14 cellular contexts compared by ENCODE assay signal in the genomic region with DNA sequence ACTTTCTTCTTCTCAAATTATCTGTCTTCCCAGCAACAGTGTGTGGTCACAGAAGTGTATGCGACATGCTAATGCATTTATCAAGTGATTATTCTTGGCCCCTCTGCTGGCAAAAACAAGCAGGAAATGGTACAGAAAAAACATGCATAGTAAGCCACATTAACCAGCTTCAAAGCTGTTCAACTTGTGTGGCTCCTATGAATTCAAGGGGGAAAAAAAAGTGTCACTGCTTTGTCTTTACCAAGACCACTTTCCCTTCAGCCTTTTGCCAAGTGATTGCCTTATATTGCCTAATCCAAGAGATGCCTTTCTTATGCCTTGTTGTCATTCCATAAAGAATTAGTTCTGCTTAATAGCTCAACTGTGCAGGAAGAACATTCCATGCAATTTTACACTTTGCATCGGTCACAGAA. TPM values are rescaled to one million over a fixed set of nuclear protein-coding genes. Genes with fewer than 3 reads are reported as not detected.
A peak's percentile ranks its signal among the peaks of the same experiment; 100 is the strongest.
DNase-seq lines count a peak whose midpoint lies in the region; ATAC-seq and TF ChIP-seq lines count a peak whose summit lies in the region.
"Had no signal": no experiment of that assay in that cellular context is flagged by ENCODE, and none has a peak within 500 bp of the region (broad histone marks: within the 10 kb centered on the region; RNA-seq: fewer than 3 reads in every experiment).

No MANE protein-coding gene starts in this region.

- H3K27ac Mint-ChIP-seq in endothelial cell (ENCODE audit: unreplicated experiment): no peak overlapping the region
- H3K27ac Mint-ChIP-seq: WTC11 had no signal

- 79% methylated on average over 2 of the region's 2 CpGs for WGBS in SK-N-SH (ENCODE audit: low lambda C conversion rate)

- DNase-seq in SK-N-SH (no peak), amniotic epithelial cell (ENCODE audit: low read depth) (peak; percentile 23), foreskin fibroblast (peak; percentile 16 to 64), NCI-H446 treated with DMSO at 0.1 percent for 48 hours (lab: John Stamatoyannopoulos, UW) (no peak), endothelial cell (ENCODE audit: low spot score) (no peak)
- no peak for DNase-seq in stimulated activated CD4-positive, alpha-beta T cell treated with anti-CD3 and anti-CD28 coated beads, Interleukin-2, amount 100 ng/mL, for 24 hours
- DNase-seq: NCI-H1092, small intestine, substantia nigra, SW 1271 had no signal

- no peaks in the 10 kb centered on the region for H3K9me3 ChIP-seq in SK-N-SH

- H3K36me3 ChIP-seq in SK-N-SH (replicated peaks in 1 of 2; ENCODE audit: control insufficient read depth in 1 of 2, insufficient read depth in 2 of 2, low read length in 1 of 2): no peaks in the 10 kb centered on the region

- peaks cover 2% of the 10 kb centered on the region for H3K27me3 Mint-ChIP-seq in endothelial cell (ENCODE audit: unreplicated experiment)

- no peak for TF ChIP-seq EP300 in SK-N-SH (IDR thresholded peaks at IDR 0.05; ENCODE audit: borderline replicate concordance in 1 of 2, low read depth in 1 of 2, low read length in 1 of 2)

- ATAC-seq in SK-N-SH treated with all-trans-retinoic acid at 6 μM for 48 hours (peak; percentile 48; the same call in 1 of the 3 replicates), HG03571 (IDR thresholded peaks at IDR 0.05; ENCODE audit: unreplicated experiment) (no peak)
- ATAC-seq: WTC11 had no signal

- H3K27me3 ChIP-seq in SK-N-SH (ENCODE audit: insufficient read depth): no peaks in the 10 kb centered on the region

- CTCF ChIA-PET in SK-N-SH (lab: Yijun Ruan, JAX): interaction anchor here (0.8 to 1.6 kb wide), 3 partner anchors 10 to 35 kb away, joined by 3 read pairs; no protein-coding TSS in a partner anchor

- H3K79me2 ChIP-seq in SK-N-SH (ENCODE audit: insufficient read depth): no peaks in the 10 kb centered on the region; the same call in 1 of the 2 replicates

- no peak overlapping the region for H3K4me3 ChIP-seq in SK-N-SH (ENCODE audit: low read depth in 2 of 2, low read length in 1 of 2)
- H3K4me3 ChIP-seq in foreskin fibroblast (ENCODE audit: low read depth in 1 of 2, low read length in 2 of 2): no peak overlapping the region

- peaks cover 0 to 8% of the 10 kb centered on the region in 2 experiments; a peak in 2 of 4 replicates for H3K4me1 ChIP-seq in SK-N-SH (ENCODE audit: control insufficient read depth in 1 of 2, insufficient read depth in 2 of 2, low read depth in 1 of 2, low read length in 1 of 2)

- no peaks in the 10 kb centered on the region; the same call in 1 of the 2 replicates for H4K20me1 ChIP-seq in SK-N-SH (ENCODE audit: insufficient read depth)

- POLR2A ChIA-PET in SK-N-SH (lab: Yijun Ruan, JAX): no interaction called here

- H3K9ac ChIP-seq in SK-N-SH: no peak overlapping the region

- H3K9me3 Mint-ChIP-seq in endothelial cell (ENCODE audit: unreplicated experiment): no peaks in the 10 kb centered on the region
- H3K9me3 Mint-ChIP-seq: WTC11 had no signal

- no peak overlapping the region for H3K4me3 Mint-ChIP-seq in endothelial cell (ENCODE audit: unreplicated experiment)
- H3K4me3 Mint-ChIP-seq: WTC11 had no signal

- TF ChIP-seq CTCF in SK-N-SH (IDR thresholded peaks at IDR 0.05) (no peak), foreskin fibroblast (IDR thresholded peaks at IDR 0.05; ENCODE audit: low read depth, low read length) (no peak), endothelial cell (IDR thresholded peaks at IDR 0.05; ENCODE audit: unreplicated experiment) (no peak)

- H3K4me2 ChIP-seq in SK-N-SH: no peak overlapping the region

- H3K27ac ChIP-seq in SK-N-SH (ENCODE audit: low read depth in 2 of 2, low read length in 1 of 2): no peak overlapping the region; a peak in 2 of 4 replicates
- H3K27ac ChIP-seq: 22Rv1 had no signal

- peaks cover 14% of the 10 kb centered on the region for H3K4me1 Mint-ChIP-seq in endothelial cell (ENCODE audit: unreplicated experiment)

- no peaks in the 10 kb centered on the region for H3F3A ChIP-seq in SK-N-SH (replicated peaks; ENCODE audit: insufficient read depth)

- no peaks in the 10 kb centered on the region for H3K36me3 Mint-ChIP-seq in endothelial cell (ENCODE audit: low read depth, unreplicated experiment)
- H3K36me3 Mint-ChIP-seq: WTC11 had no signal

- no peaks in the 10 kb centered on the region; the same call in 1 of the 2 replicates for H3K9me2 ChIP-seq in SK-N-SH

- H2AFZ ChIP-seq in SK-N-SH (ENCODE audit: low read depth): no peak overlapping the region

- no peak for TF ChIP-seq RAD21 in SK-N-SH (IDR thresholded peaks at IDR 0.05; ENCODE audit: low read length)

TF ChIP-seq in SK-N-SH treated with all-trans-retinoic acid at 6 μM for 48 hours, 23 proteins besides CTCF, POLR2A, EP300 and RAD21:
- TF ChIP-seq ZNF565 (CRISPR knock-in tag; conservative IDR thresholded peaks at IDR 0.05; ENCODE audit: low read depth): no peak
- peak; percentile 56 for TF ChIP-seq ISL1 (CRISPR knock-in tag; IDR thresholded peaks at IDR 0.05)
- TF ChIP-seq ZFP3 (CRISPR knock-in tag; IDR thresholded peaks at IDR 0.05): no peak
- TF ChIP-seq TOX (CRISPR knock-in tag; IDR thresholded peaks at IDR 0.05; ENCODE audit: borderline replicate concordance): no peak

TF ChIP-seq in SK-N-SH, 30 proteins besides CTCF, POLR2A, EP300 and RAD21:
- TF ChIP-seq NRF1 (IDR thresholded peaks at IDR 0.05; ENCODE audit: low read depth, low read length) (no peak), TCF12 (IDR thresholded peaks at IDR 0.05) (no peak), MEF2A (IDR thresholded peaks at IDR 0.05; ENCODE audit: borderline replicate concordance, low read depth) (no peak)
TF ChIP-seq in SK-N-SH: peak in this region for 0.

RNA-seq across cellular contexts. Expression of gene PRTG, which starts 39.1 kb away (rescaled TPM):
- 3.0 and 3.6 TPM in 2 replicates for polyA plus RNA-seq in SK-N-SH (2012; rRNA removed)
- 4.3 TPM in 2 replicates for polyA plus RNA-seq in SK-N-SH (2012; cell fraction: cytosol; rRNA removed)
- 5.7 and 6.0 TPM in 2 replicates for polyA plus RNA-seq in SK-N-SH (2012; cell fraction: nucleus; rRNA removed)
- 165 TPM for total RNA-seq in endothelial cell (ENCODE audit: unreplicated experiment)

Comparison
In these comparisons a context has a peak if more than half of its experiments do, and no peak if none do; other contexts are left out.
1. DNase-seq: peak in amniotic epithelial cell (single experiment) and foreskin fibroblast (2 of 2); none in SK-N-SH (single experiment), NCI-H446 treated with DMSO at 0.1 percent for 48 hours (single experiment), stimulated activated CD4-positive, alpha-beta T cell treated with anti-CD3 and anti-CD28 coated beads, Interleukin-2, amount 100 ng/mL, for 24 hours (0 of 2) and endothelial cell (single experiment).